ENCODE assay signal across 19 cellular contexts in genomic region chr17:46141645-46142044, GRCh38. TPM values are rescaled to one million over a fixed set of nuclear protein-coding genes. Genes with fewer than 3 reads are reported as not detected.
A peak's percentile ranks its signal among the peaks of the same experiment; 100 is the strongest.
DNase-seq lines count a peak whose midpoint lies in the region; ATAC-seq and TF ChIP-seq lines count a peak whose summit lies in the region.
"Had no signal": no experiment of that assay in that cellular context is flagged by ENCODE, and none has a peak within 500 bp of the region (broad histone marks: within the 10 kb centered on the region; RNA-seq: fewer than 3 reads in every experiment).

No MANE protein-coding gene starts in this region.

- CTCF ChIA-PET in CD4-positive, alpha-beta memory T cell (lab: Charles Lee; ENCODE audit: partially characterized antibody) = interaction anchor here (0.6 to 1.3 kb wide), 3 partner anchors 9 to 71 kb away, joined by 3 to 4 read pairs (median 4); no protein-coding TSS in a partner anchor
- CTCF ChIA-PET in T-cell (lab: Charles Lee) = interaction anchor here in 1 of 2 donors (0.9 kb wide), 1 partner anchor 10 kb away, joined by 3 read pairs; no protein-coding TSS in a partner anchor
- CTCF ChIA-PET in naive thymus-derived CD4-positive, alpha-beta T cell (lab: Charles Lee) = interaction anchor here (0.8 kb wide), 1 partner anchor 46 kb away, joined by 4 read pairs; no protein-coding TSS in a partner anchor

- H3K27ac Mint-ChIP-seq in CD4-positive, alpha-beta memory T cell = peak overlapping the region in 6 of 7 donors; percentile 20 to 61 (median 48)
- peak overlapping the region; percentile 44 to 64 for H3K27ac Mint-ChIP-seq in T-cell
- H3K27ac Mint-ChIP-seq in naive thymus-derived CD4-positive, alpha-beta T cell = peak overlapping the region in 8 of 9 donors; percentile 9 to 69 (median 45)

- peaks cover 95% of the 10 kb centered on the region for H3K4me1 ChIP-seq in CD4-positive, alpha-beta memory T cell (ENCODE audit: insufficient read depth, low read length)
- peaks cover 82 to 91% of the 10 kb centered on the region in 2 donors for H3K4me1 ChIP-seq in naive thymus-derived CD4-positive, alpha-beta T cell (ENCODE audit: control insufficient read depth in 2 of 2, insufficient read depth in 2 of 2, low read length in 2 of 2)

- no peaks in the 10 kb centered on the region for H3K27me3 Mint-ChIP-seq in CD4-positive, alpha-beta memory T cell
- H3K27me3 Mint-ChIP-seq in T-cell = no peaks in the 10 kb centered on the region
- H3K27me3 Mint-ChIP-seq in naive thymus-derived CD4-positive, alpha-beta T cell = no peaks in the 10 kb centered on the region

- H3K4me3 ChIP-seq in CD4-positive, alpha-beta memory T cell (ENCODE audit: low read length in 2 of 2) = no peak overlapping the region
- no peak overlapping the region for H3K4me3 ChIP-seq in HL-60 (replicated peaks; ENCODE audit: insufficient read depth, low read length)
- no peak overlapping the region for H3K4me3 ChIP-seq in naive thymus-derived CD4-positive, alpha-beta T cell (ENCODE audit: low read length)
- H3K4me3 ChIP-seq: BLaER1, pancreas, SJCRH30, transverse colon had no signal

- ATAC-seq in T-cell (replicated peaks in 1 of 4) = no peak
- ATAC-seq in naive thymus-derived CD4-positive, alpha-beta T cell = no peak
- ATAC-seq: left colon, pancreas had no signal

- H3K9me3 Mint-ChIP-seq in CD4-positive, alpha-beta memory T cell = no peaks in the 10 kb centered on the region
- no peaks in the 10 kb centered on the region for H3K9me3 Mint-ChIP-seq in T-cell
- no peaks in the 10 kb centered on the region for H3K9me3 Mint-ChIP-seq in naive thymus-derived CD4-positive, alpha-beta T cell

- H3K4me3 Mint-ChIP-seq in CD4-positive, alpha-beta memory T cell = peak overlapping the region in 7 of 8 donors; percentile 14 to 72 (median 28)
- H3K4me3 Mint-ChIP-seq in T-cell = peak overlapping the region; percentile 0 to 39 (median 13)
- H3K4me3 Mint-ChIP-seq in naive thymus-derived CD4-positive, alpha-beta T cell = peak overlapping the region in 9 of 10 donors; percentile 25 to 67 (median 52)

- no peaks in the 10 kb centered on the region for H3K9me3 ChIP-seq in CD4-positive, alpha-beta memory T cell (ENCODE audit: control insufficient read depth in 1 of 2, low read length in 2 of 2)
- no peaks in the 10 kb centered on the region for H3K9me3 ChIP-seq in naive thymus-derived CD4-positive, alpha-beta T cell (ENCODE audit: control insufficient read depth in 2 of 3, low read length in 3 of 3)
- H3K9me3 ChIP-seq: BLaER1, pancreas, SJCRH30, transverse colon had no signal

- peaks cover 72 to 98% (median 89%) of the 10 kb centered on the region in 4 donors for H3K4me1 Mint-ChIP-seq in CD4-positive, alpha-beta memory T cell
- H3K4me1 Mint-ChIP-seq in T-cell = peaks cover 93 to 98% (median 94%) of the 10 kb centered on the region in 3 donors
- peaks cover 73 to 98% (median 95%) of the 10 kb centered on the region in 7 donors for H3K4me1 Mint-ChIP-seq in naive thymus-derived CD4-positive, alpha-beta T cell

- H3K27me3 ChIP-seq in CD4-positive, alpha-beta memory T cell (ENCODE audit: insufficient read depth, low read length) = no peaks in the 10 kb centered on the region
- no peaks in the 10 kb centered on the region for H3K27me3 ChIP-seq in HL-60 (ENCODE audit: insufficient read depth, poor library complexity, severe bottlenecking)
- no peaks in the 10 kb centered on the region for H3K27me3 ChIP-seq in naive thymus-derived CD4-positive, alpha-beta T cell (ENCODE audit: control insufficient read depth in 2 of 2, insufficient read depth in 2 of 2, low read length in 2 of 2)
- H3K27me3 ChIP-seq: BLaER1, pancreas, SJCRH30, transverse colon had no signal

- peaks cover 0 to 12% of the 10 kb centered on the region in 2 donors for H3K36me3 Mint-ChIP-seq in CD4-positive, alpha-beta memory T cell
- H3K36me3 Mint-ChIP-seq in T-cell = peaks cover 10% of the 10 kb centered on the region
- peaks cover 0 to 10% (median 0%) of the 10 kb centered on the region in 5 donors for H3K36me3 Mint-ChIP-seq in naive thymus-derived CD4-positive, alpha-beta T cell

- no peak for TF ChIP-seq CTCF in HL-60 (IDR thresholded peaks at IDR 0.05; ENCODE audit: insufficient read depth, low read length)

- intact Hi-C loops in CD4-positive, alpha-beta memory T cell (cut with micrococcal nuclease) = no loop called here
- intact Hi-C loops in naive thymus-derived CD4-positive, alpha-beta T cell (cut with micrococcal nuclease) = loop anchor here (1.0 to 5.0 kb wide), 3 partner anchors 13 to 41 kb away; no protein-coding TSS in a partner anchor
- intact Hi-C loops in posterior vena cava (cut with DNase I) = loop anchor here in 1 of 2 donors (5.0 kb wide), 1 partner anchor 41 kb away; no protein-coding TSS in a partner anchor

- DNase-seq in CD4-positive, alpha-beta memory T cell = no peak
- DNase-seq in HL-60 (ENCODE audit: low read depth in 1 of 2, low spot score in 1 of 2) (peak in 1 of 2 experiments; percentile 45), T-cell (no peak), DMS79 treated with DMSO at 0.1 percent for 48 hours (lab: John Stamatoyannopoulos, UW) (no peak), NCI-H226 (no peak), posterior vena cava (ENCODE audit: low spot score) (no peak)
- DNase-seq in naive thymus-derived CD4-positive, alpha-beta T cell = no peak
- DNase-seq: activated CD4-positive, alpha-beta T cell treated with anti-CD3 and anti-CD28 coated beads for 48 hours; DND-41; KBM-7; left colon; NCI-H1436; NCI-H345; pancreas; SJCRH30; stimulated activated CD4-positive, alpha-beta T cell treated with anti-CD3 and anti-CD28 coated beads, Interleukin-4, amount 100 ng/mL, for 24 hours; stimulated activated CD8-positive, alpha-beta memory T cell treated with anti-CD3 and anti-CD28 coated beads, Interleukin-4, amount 100 ng/mL, for 48 hours; transverse colon had no signal

- no peaks in the 10 kb centered on the region for H3K36me3 ChIP-seq in CD4-positive, alpha-beta memory T cell (ENCODE audit: insufficient read depth, low read length)
- H3K36me3 ChIP-seq in naive thymus-derived CD4-positive, alpha-beta T cell (ENCODE audit: control insufficient read depth in 2 of 3, insufficient read depth in 3 of 3, low read length in 3 of 3) = no peaks in the 10 kb centered on the region
- H3K36me3 ChIP-seq: pancreas, transverse colon had no signal

- POLR2A ChIA-PET in CD4-positive, alpha-beta memory T cell (lab: Charles Lee; ENCODE audit: partially characterized antibody) = interaction anchor here (1.0 to 2.2 kb wide), 3 partner anchors 12 to 72 kb away, joined by 3 to 9 read pairs (median 3); partner anchors contain the start of gene KANSL1
- POLR2A ChIA-PET in T-cell (lab: Charles Lee) = interaction anchor here (0.5 to 1.1 kb wide), 4 partner anchors 22 to 1706 kb away, joined by 4 to 10 read pairs (median 6); partner anchors contain the start of gene KANSL1 (in 1 of the 2)
- POLR2A ChIA-PET in naive thymus-derived CD4-positive, alpha-beta T cell (lab: Charles Lee) = interaction anchor here (0.8 to 1.2 kb wide), 3 partner anchors 32 to 52 kb away, joined by 3 to 4 read pairs (median 4); partner anchors contain the start of gene KANSL1

- H3K27ac ChIP-seq in CD4-positive, alpha-beta memory T cell (ENCODE audit: low read depth, low read length) = no peak overlapping the region
- peak overlapping the region; percentile 42 for H3K27ac ChIP-seq in HL-60 (replicated peaks)
- peak overlapping the region; percentile 30 for H3K27ac ChIP-seq in naive thymus-derived CD4-positive, alpha-beta T cell (ENCODE audit: low read depth, low read length)
- H3K27ac ChIP-seq: BLaER1, pancreas, SJCRH30, transverse colon had no signal

RNA-seq across cellular contexts. Expression of gene KANSL1, which starts 51.6 kb away (rescaled TPM):
- 100 to 1,000 TPM; 190 to 206 TPM for total RNA-seq in CD4-positive, alpha-beta memory T cell
- 10 to 100 TPM in 1 of 2 donors, 1 to 10 TPM in 1; 6.7 to 24.3 TPM for polyA plus RNA-seq in CD4-positive, alpha-beta memory T cell
- total RNA-seq in T-cell = 100 to 1,000 TPM; 113 to 301 (median 160) TPM
- total RNA-seq in naive thymus-derived CD4-positive, alpha-beta T cell = 100 to 1,000 TPM; 121 to 230 (median 202) TPM
- 10 to 100 TPM; 17.4 to 24.0 TPM for polyA plus RNA-seq in naive thymus-derived CD4-positive, alpha-beta T cell
- 10 to 100 TPM; 65.9 to 73.1 TPM for total RNA-seq in posterior vena cava
